8 cellular contexts compared by ENCODE assay signal in the genomic region with DNA sequence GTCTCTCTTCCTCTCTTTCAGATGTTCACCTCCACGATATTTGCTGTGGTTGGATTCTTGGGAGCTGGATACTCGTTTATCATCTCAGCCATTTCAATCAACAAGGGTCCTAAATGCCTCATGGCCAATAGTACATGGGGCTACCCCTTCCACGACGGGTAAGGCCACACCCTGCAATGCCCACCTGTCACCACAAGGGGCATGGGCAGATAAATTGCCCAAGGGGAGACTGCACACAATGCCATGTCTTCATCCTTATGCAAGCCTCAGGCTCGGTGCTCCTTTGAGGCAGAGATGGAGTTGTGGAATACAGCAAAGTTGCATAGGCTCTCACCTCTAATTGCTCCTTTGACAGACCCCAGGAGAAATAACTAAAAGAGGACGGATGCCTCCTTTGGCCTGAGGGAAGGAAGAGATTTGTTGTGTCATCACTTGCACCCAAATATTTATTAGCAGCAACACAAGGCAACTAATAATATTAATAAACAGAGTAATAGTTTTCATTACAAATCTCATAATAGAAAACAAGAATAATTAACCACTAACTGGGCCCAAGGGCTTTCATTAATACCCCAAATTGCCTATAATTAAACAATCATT. TPM values are rescaled to one million over a fixed set of nuclear protein-coding genes. Genes with fewer than 3 reads are reported as not detected.
A peak's percentile ranks its signal among the peaks of the same experiment; 100 is the strongest.
DNase-seq lines count a peak whose midpoint lies in the region; ATAC-seq, FAIRE-seq and TF ChIP-seq lines count a peak whose summit lies in the region.

No MANE protein-coding gene starts in this region.

- H3K4me3 Mint-ChIP-seq in Calu3 (ENCODE audit: low read depth, unreplicated experiment) (no peak overlapping the region), nephron progenitor cell (no peak overlapping the region)

- no peaks in the 10 kb centered on the region; the same call in 1 of the 2 replicates for H3F3A ChIP-seq in PC-9 (ENCODE audit: insufficient read depth, low read depth)

- no peaks in the 10 kb centered on the region for H3K4me1 ChIP-seq in PC-9 (replicated peaks; ENCODE audit: insufficient read depth)

- H3K4me3 ChIP-seq in PC-9, result no peak overlapping the region

- no peak overlapping the region for H3K27ac ChIP-seq in PC-9

- peak; percentile 79 for DNase-seq in Calu3
- peak; percentile 9 for DNase-seq in GM19239 (ENCODE audit: insufficient read length, low spot score)
- DNase-seq in activated CD8-positive, alpha-beta memory T cell treated with anti-CD3 and anti-CD28 coated beads, Interleukin-2, amount 50 U/mL, for 4 hours, result peak; percentile 28
- peak; percentile 46 for DNase-seq in nephron progenitor cell
- DNase-seq in PC-9, result no peak
- DNase-seq in NCI-H1694 treated with DMSO at 0.1 percent for 48 hours (lab: John Stamatoyannopoulos, UW), result no peak
- DNase-seq in posterior vena cava (ENCODE audit: low spot score), result no peak

- no peaks in the 10 kb centered on the region for H3K27me3 ChIP-seq in PC-9 (ENCODE audit: insufficient read depth, low read depth)

- ATAC-seq in HG03565 (IDR thresholded peaks at IDR 0.05; ENCODE audit: unreplicated experiment), result peak; percentile 61

- BruUV-seq in Calu3 (replicated peaks; lab: Mats Ljungman, UMichigan) (no TSS peak), PC-9 (replicated peaks; lab: Mats Ljungman, UMichigan) (no TSS peak)

- no peak overlapping the region for H2AFZ ChIP-seq in PC-9

- no peak overlapping the region for H3K4me2 ChIP-seq in PC-9

- H3K36me3 Mint-ChIP-seq in Calu3 (ENCODE audit: insufficient read depth, unreplicated experiment) (peaks cover 39% of the 10 kb centered on the region), nephron progenitor cell (ENCODE audit: low read depth) (no peaks in the 10 kb centered on the region)

- no peaks in the 10 kb centered on the region for H4K20me1 ChIP-seq in PC-9 (ENCODE audit: insufficient read depth)

- H3K27ac Mint-ChIP-seq in Calu3 (ENCODE audit: unreplicated experiment) (no peak overlapping the region), nephron progenitor cell (no peak overlapping the region)

- H3K4me1 Mint-ChIP-seq in Calu3 (ENCODE audit: low read depth, unreplicated experiment) (peaks cover 23% of the 10 kb centered on the region), nephron progenitor cell (no peaks in the 10 kb centered on the region)

- H3K79me2 ChIP-seq in PC-9 (ENCODE audit: low read depth), result no peaks in the 10 kb centered on the region

- intact Hi-C loops in Calu3 (cut with micrococcal nuclease; ENCODE audit: unreplicated experiment), result loop anchor here (2.0 kb wide), 1 partner anchor 135 kb away; no protein-coding TSS in a partner anchor
- intact Hi-C loops in PC-9 (cut with micrococcal nuclease; ENCODE audit: unreplicated experiment), result loop anchor here (2.0 to 5.0 kb wide), 2 partner anchors 215 to 530 kb away; no protein-coding TSS in a partner anchor
- intact Hi-C loops in posterior vena cava (cut with DNase I), result no loop called here

- TF ChIP-seq CTCF in Calu3 (IDR thresholded peaks at IDR 0.05; ENCODE audit: unreplicated experiment) (peak; percentile 91), nephron progenitor cell (IDR thresholded peaks at IDR 0.05) (peak; percentile 42), PC-9 (conservative IDR thresholded peaks at IDR 0.05) (no peak; the same call in none of the 2 replicates)

- H3K9me3 ChIP-seq in PC-9 (ENCODE audit: insufficient read depth, low read depth), result no peaks in the 10 kb centered on the region

- H3K9me3 Mint-ChIP-seq in Calu3 (ENCODE audit: low read depth, unreplicated experiment) (peaks cover 2% of the 10 kb centered on the region), nephron progenitor cell (no peaks in the 10 kb centered on the region)

- CTCF ChIA-PET in Calu3 (lab: Charles Lee) (interaction anchor here (0.6 to 1.2 kb wide), 3 partner anchors 10 to 284 kb away, joined by 3 to 4 read pairs (median 4); no protein-coding TSS in a partner anchor), PC-9 (lab: Charles Lee) (interaction anchor here (0.6 to 0.9 kb wide), 2 partner anchors 135 to 157 kb away, joined by 3 to 4 read pairs; no protein-coding TSS in a partner anchor)

- H3K27me3 Mint-ChIP-seq in Calu3 (ENCODE audit: unreplicated experiment) (no peaks in the 10 kb centered on the region), nephron progenitor cell (ENCODE audit: low read depth, poor library complexity) (peaks cover 11% of the 10 kb centered on the region)

- POLR2A ChIA-PET in PC-9 (lab: Charles Lee; ENCODE audit: unreplicated experiment), result interaction anchor here (0.6 kb wide), 1 partner anchor 1111 kb away, joined by 7 read pairs; no protein-coding TSS in a partner anchor

- H3K9me2 ChIP-seq in PC-9 (ENCODE audit: insufficient read depth), result no peaks in the 10 kb centered on the region

- H3K36me3 ChIP-seq in PC-9 (ENCODE audit: low read depth), result no peaks in the 10 kb centered on the region

- FAIRE-seq in GM19239 (lab: Jason Lieb, UNC), result peak; percentile 33

RNA-seq across cellular contexts. Expression of a gene that starts 13.2 kb away (rescaled TPM):
- total RNA-seq in Calu3 (2022), result 257 and 881 TPM in 2 replicates
- not detected in 2 replicates for total RNA-seq in PC-9 (2021)
- total RNA-seq in posterior vena cava, result under 1 TPM; 0.57 to 0.60 TPM

Comparison
In these comparisons a context has a peak if more than half of its experiments do, and no peak if none do; other contexts are left out.
1. DNase-seq: peak in Calu3 (single experiment), GM19239 (single experiment), activated CD8-positive, alpha-beta memory T cell treated with anti-CD3 and anti-CD28 coated beads, Interleukin-2, amount 50 U/mL, for 4 hours (single experiment) and nephron progenitor cell (single experiment); none in PC-9 (0 of 2), NCI-H1694 treated with DMSO at 0.1 percent for 48 hours (single experiment) and posterior vena cava (single experiment).
2. RNA of a gene that starts 13.2 kb away (total RNA-seq): 257 to 881 TPM in Calu3; 0.57 to 0.60 TPM in posterior vena cava and not detected in PC-9; every median in the first group is over 100 times any median in the second.
3. intact Hi-C loops: an anchor here in Calu3 (2.0 kb wide) and PC-9 (2.0 to 5.0 kb wide); none called in posterior vena cava.